9 cellular contexts compared by ENCODE assay signal in genomic region chr14:50821471-50822464, GRCh38. TPM values are rescaled to one million over a fixed set of nuclear protein-coding genes. Genes with fewer than 3 reads are reported as not detected.
DNase-seq lines count a peak whose midpoint lies in the region; ATAC-seq and TF ChIP-seq lines count a peak whose summit lies in the region.
"Had no signal": no experiment of that assay in that cellular context is flagged by ENCODE, and none has a peak within 500 bp of the region (broad histone marks: within the 10 kb centered on the region; RNA-seq: fewer than 3 reads in every experiment).

No MANE protein-coding gene starts in this region.

- peak overlapping the region in 1 of 10 donors; percentile 79 for H3K27ac ChIP-seq in heart right ventricle
- H3K27ac ChIP-seq in gastrocnemius medialis: no peak overlapping the region
- peak overlapping the region in 1 of 4 donors; percentile 11 for H3K27ac ChIP-seq in tibial nerve

- intact Hi-C loops in heart right ventricle (cut with DNase I) (no loop called here), gastrocnemius medialis (cut with DNase I; ENCODE audit: low total_unique reads) (no loop called here)

- H3K27ac Mint-ChIP-seq in activated CD4-positive, alpha-beta memory T cell treated with anti-CD3 and anti-CD28 coated beads, Interleukin-2, amount 10 ng/mL, durations not matched to agents 7 days and 5 days: peak overlapping the region; percentile 76

- peaks cover 0 to 70% (median 19%) of the 10 kb centered on the region in 9 donors for H3K4me1 ChIP-seq in heart right ventricle
- peaks cover 33 to 45% of the 10 kb centered on the region in 2 donors for H3K4me1 ChIP-seq in gastrocnemius medialis
- H3K4me1 ChIP-seq in tibial nerve: peaks cover 0 to 43% (median 10%) of the 10 kb centered on the region in 4 donors

- TF ChIP-seq EP300 in tibial nerve (IDR thresholded peaks at IDR 0.05): no peak

- peaks cover 39% of the 10 kb centered on the region for H3K36me3 Mint-ChIP-seq in activated CD4-positive, alpha-beta memory T cell treated with anti-CD3 and anti-CD28 coated beads, Interleukin-2, amount 10 ng/mL, durations not matched to agents 7 days and 5 days (ENCODE audit: low read depth)

- H3K27me3 ChIP-seq in heart right ventricle: no peaks in the 10 kb centered on the region
- H3K27me3 ChIP-seq in gastrocnemius medialis: no peaks in the 10 kb centered on the region
- no peaks in the 10 kb centered on the region for H3K27me3 ChIP-seq in tibial nerve

- POLR2A ChIA-PET in activated CD4-positive, alpha-beta memory T cell treated with anti-CD3 and anti-CD28 coated beads, Interleukin-2, amount 10 ng/mL, durations not matched to agents 7 days and 5 days (lab: Charles Lee): interaction anchor here (1.0 to 3.3 kb wide), 3 partner anchors 7 to 35 kb away, joined by 3 to 14 read pairs (median 4); partner anchors contain the start of gene NIN

- H3K9me3 Mint-ChIP-seq in activated CD4-positive, alpha-beta memory T cell treated with anti-CD3 and anti-CD28 coated beads, Interleukin-2, amount 10 ng/mL, durations not matched to agents 7 days and 5 days: no peaks in the 10 kb centered on the region

- H3K9me3 ChIP-seq in heart right ventricle: no peaks in the 10 kb centered on the region
- no peaks in the 10 kb centered on the region for H3K9me3 ChIP-seq in gastrocnemius medialis
- H3K9me3 ChIP-seq in tibial nerve: no peaks in the 10 kb centered on the region

- peak overlapping the region; percentile 57 for H3K4me3 Mint-ChIP-seq in activated CD4-positive, alpha-beta memory T cell treated with anti-CD3 and anti-CD28 coated beads, Interleukin-2, amount 10 ng/mL, durations not matched to agents 7 days and 5 days

- H3K4me1 Mint-ChIP-seq in activated CD4-positive, alpha-beta memory T cell treated with anti-CD3 and anti-CD28 coated beads, Interleukin-2, amount 10 ng/mL, durations not matched to agents 7 days and 5 days: peaks cover 61% of the 10 kb centered on the region

- ATAC-seq in HG03439 (IDR thresholded peaks at IDR 0.05; ENCODE audit: unreplicated experiment): peak; percentile 23
- ATAC-seq in heart right ventricle: peak; percentile 17 to 62 (median 40)
- no peak for ATAC-seq in gastrocnemius medialis
- ATAC-seq in HG03469 (IDR thresholded peaks at IDR 0.05; ENCODE audit: unreplicated experiment): no peak

- TF ChIP-seq POLR2A in gastrocnemius medialis (IDR thresholded peaks at IDR 0.05) (no peak), tibial nerve (IDR thresholded peaks at IDR 0.05) (no peak)

- H3K4me3 ChIP-seq in heart right ventricle: no peak overlapping the region
- H3K4me3 ChIP-seq in gastrocnemius medialis: no peak overlapping the region
- no peak overlapping the region for H3K4me3 ChIP-seq in tibial nerve

- in situ Hi-C loops in gastrocnemius medialis (cut with MboI; ENCODE audit: low sequenced_read_pairs in 4 of 4): no loop called here

- 70 to 76% methylated on average over 13 of the region's 13 CpGs for WGBS in heart right ventricle, 2 donors
- WGBS in tibial nerve, 2 donors: 67 to 68% methylated on average over 12 to 13 of the region's 13 CpGs

- TF ChIP-seq CTCF in heart right ventricle (IDR thresholded peaks at IDR 0.05) (no peak), gastrocnemius medialis (IDR thresholded peaks at IDR 0.05 in 4 of 5, conservative IDR thresholded peaks at IDR 0.05 in 1 of 5) (no peak), tibial nerve (IDR thresholded peaks at IDR 0.05) (no peak)

- DNase-seq in AML-193 (lab: John Stamatoyannopoulos, UW): peak; percentile 91 to 93
- peak; percentile 78 for DNase-seq in activated CD4-positive, alpha-beta memory T cell treated with anti-CD3 and anti-CD28 coated beads, Interleukin-2, amount 10 ng/mL, durations not matched to agents 7 days and 5 days
- peak in 1 of 2 donors; percentile 36 for DNase-seq in heart right ventricle
- DNase-seq in gastrocnemius medialis: no peak
- DNase-seq in tibial nerve (ENCODE audit: low spot score in 2 of 2): no peak
- DNase-seq in NCI-H82 (lab: John Stamatoyannopoulos, UW): no peak

- H3K36me3 ChIP-seq in heart right ventricle (peaks cover 0 to 20% (median 0%) of the 10 kb centered on the region in 9 donors), gastrocnemius medialis (no peaks in the 10 kb centered on the region), tibial nerve (no peaks in the 10 kb centered on the region)

- no peaks in the 10 kb centered on the region for H3K27me3 Mint-ChIP-seq in activated CD4-positive, alpha-beta memory T cell treated with anti-CD3 and anti-CD28 coated beads, Interleukin-2, amount 10 ng/mL, durations not matched to agents 7 days and 5 days

- CTCF ChIA-PET in activated CD4-positive, alpha-beta memory T cell treated with anti-CD3 and anti-CD28 coated beads, Interleukin-2, amount 10 ng/mL, durations not matched to agents 7 days and 5 days (lab: Charles Lee): interaction anchor here (1.5 to 3.7 kb wide), 5 partner anchors 8 to 45 kb away, joined by 4 to 19 read pairs (median 5); no protein-coding TSS in a partner anchor

RNA-seq across cellular contexts. Expression of gene NIN, which starts 9.2 kb away (rescaled TPM):
- 10 to 100 TPM; 50.3 to 56.5 TPM for total RNA-seq in activated CD4-positive, alpha-beta memory T cell treated with anti-CD3 and anti-CD28 coated beads, Interleukin-2, amount 10 ng/mL, durations not matched to agents 7 days and 5 days
- 10 to 100 TPM; 20.2 to 38.7 (median 26.6) TPM for total RNA-seq in heart right ventricle
- 10 to 100 TPM in 1 of 2 donors, 1 to 10 TPM in 1; 4.0 to 14.3 TPM for polyA plus RNA-seq in heart right ventricle
- 10 to 100 TPM; 16.2 to 49.3 (median 29.2) TPM for total RNA-seq in gastrocnemius medialis
- 10 to 100 TPM; 24.1 to 35.7 (median 30.7) TPM for total RNA-seq in tibial nerve

RNA-seq across cellular contexts. Expression of gene ABHD12B, which starts 50.1 kb away (rescaled TPM):
- total RNA-seq in activated CD4-positive, alpha-beta memory T cell treated with anti-CD3 and anti-CD28 coated beads, Interleukin-2, amount 10 ng/mL, durations not matched to agents 7 days and 5 days: not detected
- total RNA-seq in heart right ventricle (not detected), gastrocnemius medialis (not detected), tibial nerve (not detected)
- polyA plus RNA-seq in heart right ventricle: not detected
- total RNA-seq: mononuclear cell had no signal

Comparison
In these comparisons a context has a peak if more than half of its experiments do, and no peak if none do; other contexts are left out.
1. DNase-seq: peak in AML-193 (2 of 2) and activated CD4-positive, alpha-beta memory T cell treated with anti-CD3 and anti-CD28 coated beads, Interleukin-2, amount 10 ng/mL, durations not matched to agents 7 days and 5 days (single experiment); none in gastrocnemius medialis (0 of 2), tibial nerve (0 of 2) and NCI-H82 (single experiment).
2. ATAC-seq: peak in HG03439 (single experiment) and heart right ventricle (8 of 8); none in gastrocnemius medialis (0 of 2) and HG03469 (single experiment).